8 cellular contexts compared by ENCODE assay signal in the genomic region with DNA sequence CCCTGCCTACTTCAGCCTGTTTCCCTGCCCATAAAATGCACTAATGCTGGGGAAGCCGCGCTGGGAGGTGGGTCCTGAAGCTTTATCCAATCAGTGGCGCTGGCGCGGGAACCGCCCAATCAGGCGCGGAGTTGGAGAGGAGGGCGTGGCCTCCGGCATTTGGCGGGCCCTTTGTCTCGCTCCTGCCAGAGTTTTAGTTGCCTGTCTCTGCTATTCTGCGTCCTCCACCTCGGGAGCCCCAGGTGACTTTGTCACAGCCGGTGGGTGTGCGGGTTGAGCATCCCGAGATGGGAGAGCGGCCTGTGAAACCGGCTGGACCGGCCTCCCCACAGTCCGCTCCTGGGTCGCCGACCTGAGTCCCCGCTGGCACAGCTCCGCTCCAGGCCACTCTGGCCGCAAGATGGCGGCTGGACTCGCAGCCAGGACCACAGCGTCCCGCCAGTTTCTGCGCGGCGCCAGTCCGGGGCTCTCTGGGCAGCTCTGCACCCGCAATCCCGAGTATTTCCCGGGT. TPM values are rescaled to one million over a fixed set of nuclear protein-coding genes. Genes with fewer than 3 reads are reported as not detected.
DNase-seq lines count a peak whose midpoint lies in the region; ATAC-seq and TF ChIP-seq lines count a peak whose summit lies in the region.

No MANE protein-coding gene starts in this region.

- no peaks in the 10 kb centered on the region for H3K36me3 Mint-ChIP-seq in MCF 10A (ENCODE audit: insufficient read depth, unreplicated experiment)
- H3K36me3 Mint-ChIP-seq in chondrocyte (ENCODE audit: low read depth) = no peaks in the 10 kb centered on the region

- in situ Hi-C loops in T47D (cut with HindIII; ENCODE audit: low pct_unique_long_range_greater_than_20kb, low sequenced_read_pairs) = no loop called here

- no peak overlapping the region for H3K27ac Mint-ChIP-seq in MCF 10A (ENCODE audit: low read depth, unreplicated experiment)
- no peak overlapping the region for H3K27ac Mint-ChIP-seq in chondrocyte (ENCODE audit: unreplicated experiment)

- peak; percentile 97 for ATAC-seq in left colon

- intact Hi-C loops in MCF 10A (cut with micrococcal nuclease) = no loop called here
- intact Hi-C loops in left colon (cut with DNase I, micrococcal nuclease) = no loop called here

- peaks cover 18% of the 10 kb centered on the region for H3K9me3 Mint-ChIP-seq in MCF 10A (ENCODE audit: unreplicated experiment)
- H3K9me3 Mint-ChIP-seq in chondrocyte (ENCODE audit: low read depth) = no peaks in the 10 kb centered on the region

- no peaks in the 10 kb centered on the region for H3K4me1 Mint-ChIP-seq in MCF 10A (ENCODE audit: insufficient read depth, unreplicated experiment)
- H3K4me1 Mint-ChIP-seq in chondrocyte (ENCODE audit: low read depth) = peaks cover 4% of the 10 kb centered on the region

- no TSS peak for BruUV-seq in MCF 10A (replicated peaks; lab: Mats Ljungman, UMichigan)

- DNase-seq in T47D (ENCODE audit: low read depth in 1 of 2, low spot score in 1 of 2) (peak; percentile 83 to 95), MCF 10A (ENCODE audit: unreplicated experiment) (no peak), chondrocyte (ENCODE audit: low spot score) (no peak), left colon (peak in 1 of 2 donors; percentile 67), GOT3 (lab: John Stamatoyannopoulos, UW) (no peak), 8988T (no peak)
- DNase-seq in activated CD4-positive, alpha-beta T cell treated with anti-CD3 and anti-CD28 coated beads for 24 hours (ENCODE audit: low read depth in 2 of 2) = peak; percentile 54 to 80
- peak; percentile 25 to 72 for DNase-seq in stimulated activated CD4-positive, alpha-beta T cell treated with anti-CD3 and anti-CD28 coated beads, Interleukin-15, amount 100 ng/mL, for 1 hour (ENCODE audit: low read depth in 1 of 2, low spot score in 1 of 2)

- TF ChIP-seq CTCF in MCF 10A (IDR thresholded peaks at IDR 0.05; ENCODE audit: unreplicated experiment) (no peak), chondrocyte (IDR thresholded peaks at IDR 0.05) (peak; percentile 55)

- H3K4me3 Mint-ChIP-seq in MCF 10A (ENCODE audit: unreplicated experiment) (no peak overlapping the region), chondrocyte (ENCODE audit: unreplicated experiment) (peak overlapping the region; percentile 79)

- H3K27me3 Mint-ChIP-seq in MCF 10A (ENCODE audit: insufficient read depth, unreplicated experiment) (no peaks in the 10 kb centered on the region), chondrocyte (ENCODE audit: low read depth) (no peaks in the 10 kb centered on the region)

- POLR2A ChIA-PET in MCF 10A (lab: Yijun Ruan, JAX) = no interaction called here

- CTCF ChIA-PET in MCF 10A (lab: Yijun Ruan, JAX) = no interaction called here

RNA-seq across cellular contexts. Expression of a gene that starts 30.7 kb away (rescaled TPM):
- total RNA-seq in MCF 10A (2022) = 3.7 and 4.0 TPM in 2 replicates
- total RNA-seq in chondrocyte = 6.0 to 13.8 TPM (median 6.7 TPM) in 3 replicates
- total RNA-seq in left colon = 10 to 100 TPM in 1 of 2 donors, 1 to 10 TPM in 1; 9.0 to 11.4 TPM

Comparison
In these comparisons a context has a peak if more than half of its experiments do, and no peak if none do; other contexts are left out.
1. DNase-seq: peak in T47D (2 of 2), activated CD4-positive, alpha-beta T cell treated with anti-CD3 and anti-CD28 coated beads for 24 hours (2 of 2) and stimulated activated CD4-positive, alpha-beta T cell treated with anti-CD3 and anti-CD28 coated beads, Interleukin-15, amount 100 ng/mL, for 1 hour (2 of 2); none in MCF 10A (single experiment), chondrocyte (single experiment), GOT3 (single experiment) and 8988T (single experiment).